ENCODE assay signal across 7 cellular contexts in the genomic region with DNA sequence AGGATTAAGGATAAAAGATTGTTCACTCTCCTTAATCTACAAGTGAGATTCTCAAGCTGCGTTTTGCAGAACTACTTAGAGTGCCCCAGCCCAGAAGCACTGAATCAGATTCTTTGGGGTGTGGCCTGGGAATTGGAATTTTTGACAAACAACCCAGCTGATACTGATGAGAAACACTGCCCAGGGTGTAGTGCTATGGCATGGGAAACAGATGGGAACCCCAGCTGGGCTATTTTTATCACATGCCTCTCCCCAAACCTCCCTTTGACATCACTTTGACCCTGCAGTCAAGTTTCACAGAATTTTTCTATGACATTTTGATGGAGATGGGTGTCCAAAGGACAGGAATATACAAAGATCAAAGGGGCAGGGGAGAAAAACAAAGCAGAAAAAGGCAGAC.
DNase-seq lines count a peak whose midpoint lies in the region; ATAC-seq and TF ChIP-seq lines count a peak whose summit lies in the region.
"Not testable (repeated sequence)": the region's sequence is repeated elsewhere in the genome, so short reads cannot be mapped to it uniquely, and the experiment has no call there.

No MANE protein-coding gene starts in this region.

- in situ Hi-C loops in GM23248 (cut with MboI), result not testable (repeated sequence)

- H4K20me1 ChIP-seq in GM23248 (ENCODE audit: insufficient read depth), result not testable (repeated sequence)

- not testable (repeated sequence) for H3K27ac ChIP-seq in GM23248

- H3K79me2 ChIP-seq in GM23248 (ENCODE audit: insufficient read depth), result not testable (repeated sequence)

- H3K9me3 ChIP-seq in GM23248 (ENCODE audit: low read depth), result not testable (repeated sequence)

- H3F3A ChIP-seq in GM23248 (ENCODE audit: insufficient read depth), result not testable (repeated sequence)

- H3K4me2 ChIP-seq in GM23248 (ENCODE audit: unreplicated experiment), result peak overlapping the region; percentile 37

- not testable (repeated sequence) for H3K27me3 ChIP-seq in GM23248 (replicated peaks; ENCODE audit: insufficient read depth)

- H3K9me2 ChIP-seq in GM23248 (ENCODE audit: insufficient read depth), result not testable (repeated sequence)

- 0 out of 2 replicates have a peak overlapping the region, but pooled peaks have one; percentile 2 for H2AFZ ChIP-seq in GM23248

- WGBS in GM23248 (ENCODE audit: low coverage in 1 of 2, low lambda C conversion rate in 2 of 2, missing lambda C conversion rate in 2 of 2), 2 experiments, result 7 to 13% methylated on average over 1 of the region's 1 CpG

- not testable (repeated sequence) for H3K9ac ChIP-seq in GM23248

- H3K4me1 ChIP-seq in GM23248 (ENCODE audit: insufficient read depth), result not testable (repeated sequence)

- H3K36me3 ChIP-seq in GM23248 (ENCODE audit: low read depth), result not testable (repeated sequence)

- not testable (repeated sequence) for H3K4me3 ChIP-seq in GM23248; epithelial cell of esophagus (ENCODE audit: low read length); fibroblast of villous mesenchyme (ENCODE audit: low read depth, low read length)

- TF ChIP-seq CTCF in epithelial cell of esophagus (IDR thresholded peaks at IDR 0.05; ENCODE audit: insufficient read depth, low read depth, low read length, missing control alignments); fibroblast of villous mesenchyme (IDR thresholded peaks at IDR 0.05; ENCODE audit: insufficient read depth, low read depth, low read length): not testable (repeated sequence)

- ATAC-seq in SK-N-SH treated with all-trans-retinoic acid at 6 μM for 48 hours, result peak; percentile 11; the same call in 1 of the 3 replicates

- peak; percentile 40 for DNase-seq in AG08395 (ENCODE audit: low spot score)
- DNase-seq in DMS 273 (lab: John Stamatoyannopoulos, UW; ENCODE audit: unreplicated experiment), result peak; percentile 30
- DNase-seq in GM23248, result peak; percentile 47
- peak; percentile 10 for DNase-seq in epithelial cell of esophagus (ENCODE audit: low read depth)
- peak; percentile 31 for DNase-seq in fibroblast of villous mesenchyme (ENCODE audit: low read depth)
- peak; percentile 9 for DNase-seq in stromal cell of bone marrow (ENCODE audit: low read depth)
